Comparison of ENCODE assay signal across 24 cellular contexts in genomic region chr2:68032702-68033101, GRCh38. TPM values are rescaled to one million over a fixed set of nuclear protein-coding genes. Genes with fewer than 3 reads are reported as not detected.
"Had no signal": no experiment of that assay in that cellular context is flagged by ENCODE, and none has a peak within 500 bp of the region (broad histone marks: within the 10 kb centered on the region; RNA-seq: fewer than 3 reads in every experiment).

No MANE protein-coding gene starts in this region.

- ATAC-seq: left ventricle myocardium superior; natural killer cell treated with Interleukin-12 subunit alpha and Interleukin-12 subunit beta and Interleukin-15 and Interleukin-18, amount 100 ng/mL, for 72 hours; psoas muscle had no signal

- H3K27me3 Mint-ChIP-seq: activated naive CD8-positive, alpha-beta T cell; activated T-cell treated with anti-CD3 and anti-CD28 coated beads, Interleukin-2, amount 50 U/mL, for 24 hours had no signal

- FAIRE-seq: urothelium cell line had no signal

- H3K9me3 ChIP-seq: adrenal gland, ascending aorta, ovary, psoas muscle, right atrium auricular region, thyroid gland had no signal

- H3K4me3 ChIP-seq: adrenal gland, ascending aorta, ovary, psoas muscle, right atrium auricular region, thyroid gland had no signal

- H3K36me3 ChIP-seq: adrenal gland, ascending aorta, brain microvascular endothelial cell, ovary, right atrium auricular region, thyroid gland, WERI-Rb-1 had no signal

- H3K9me3 Mint-ChIP-seq: activated T-cell treated with anti-CD3 and anti-CD28 coated beads, Interleukin-2, amount 50 U/mL, for 24 hours; activated T-helper 2 cell treated with anti-CD3 and anti-CD28 coated beads, Interferon-gamma antibody, Interleukin-2, Interleukin-4, amounts not matched to agents 10 μg/mL and 5 μg/mL and 100 μg/mL, durations not matched to agents 14 hours and 24 hours and 36 hours; dendritic cell treated with granulocyte-macrophage colony-stimulating factor and Interleukin-4, amounts not matched to agents 40 ng/mL and 50 ng/mL, for 4 days; natural killer cell treated with Interleukin-12 subunit alpha and Interleukin-12 subunit beta and Interleukin-15 and Interleukin-18, amount 100 ng/mL, for 72 hours; stimulated activated naive CD8-positive, alpha-beta T cell treated with anti-CD3 and anti-CD28 coated beads, Interleukin-15, Interleukin-2, amounts not matched to agents 100 ng/mL and 50 ng/mL, for 24 hours had no signal

- H3K36me3 Mint-ChIP-seq: activated naive CD8-positive, alpha-beta T cell; natural killer cell treated with Interleukin-12 subunit alpha and Interleukin-12 subunit beta and Interleukin-15 and Interleukin-18, amount 100 ng/mL, for 72 hours had no signal

- H3K4me1 ChIP-seq: adrenal gland, psoas muscle, right atrium auricular region, thyroid gland had no signal

- H3K27ac ChIP-seq: adrenal gland, ascending aorta, brain microvascular endothelial cell, ovary, psoas muscle, right atrium auricular region, thyroid gland, WERI-Rb-1 had no signal

- DNase-seq: activated CD8-positive, alpha-beta memory T cell treated with anti-CD3 and anti-CD28 coated beads for 24 hours; activated CD8-positive, alpha-beta memory T cell treated with anti-CD3 and anti-CD28 coated beads, Interleukin-2, amount 50 U/mL, for 4 hours; activated naive CD4-positive, alpha-beta T cell; activated T-cell treated with anti-CD3 and anti-CD28 coated beads, Interleukin-2, amount 50 U/mL, for 24 hours; adrenal gland; brain microvascular endothelial cell; caudate nucleus; effector CD4-positive, alpha-beta T cell; foreskin melanocyte; left ventricle myocardium superior; ovary; psoas muscle; stimulated activated CD4-positive, alpha-beta T cell treated with anti-CD3 and anti-CD28 coated beads, Interleukin-4, amount 100 ng/mL, for 4 hours; substantia nigra; thyroid gland; WERI-Rb-1 had no signal

- H3K4me3 Mint-ChIP-seq: activated naive CD8-positive, alpha-beta T cell; activated T-cell treated with anti-CD3 and anti-CD28 coated beads, Interleukin-2, amount 50 U/mL, for 24 hours; dendritic cell treated with granulocyte-macrophage colony-stimulating factor and Interleukin-4, amounts not matched to agents 40 ng/mL and 50 ng/mL, for 4 days; natural killer cell treated with Interleukin-12 subunit alpha and Interleukin-12 subunit beta and Interleukin-15 and Interleukin-18, amount 100 ng/mL, for 72 hours; stimulated activated naive CD8-positive, alpha-beta T cell treated with anti-CD3 and anti-CD28 coated beads, Interleukin-15, Interleukin-2, amounts not matched to agents 100 ng/mL and 50 ng/mL, for 24 hours had no signal

- H3K27me3 ChIP-seq: adrenal gland, ascending aorta, brain microvascular endothelial cell, ovary, right atrium auricular region, thyroid gland had no signal

RNA-seq across cellular contexts. Expression of gene C1D, which starts 30.1 kb away (rescaled TPM):
- total RNA-seq: ascending aorta had no signal
